ENCODE assay signal across 25 cellular contexts in genomic region chr7:102021841-102022618, GRCh38.
DNase-seq lines count a peak whose midpoint lies in the region; ATAC-seq and TF ChIP-seq lines count a peak whose summit lies in the region.
"Had no signal": no experiment of that assay in that cellular context is flagged by ENCODE, and none has a peak within 500 bp of the region (broad histone marks: within the 10 kb centered on the region; RNA-seq: fewer than 3 reads in every experiment).

No MANE protein-coding gene starts in this region.

- H3K79me1 ChIP-seq in neuronal stem cell (ENCODE audit: low read depth, low read length), result no peaks in the 10 kb centered on the region

- no peak overlapping the region for H4K91ac ChIP-seq in neuronal stem cell (ENCODE audit: low read depth, low read length, poor library complexity)

- H2AK5ac ChIP-seq in neuronal stem cell (ENCODE audit: low read depth, low read length), result no peak overlapping the region

- H3K4me2 ChIP-seq in neuronal stem cell (ENCODE audit: insufficient read depth, low read length, poor library complexity, severe bottlenecking), result no peak overlapping the region
- H3K4me2 ChIP-seq: KMS-11 had no signal

- peak overlapping the region; percentile 52 for H3K18ac ChIP-seq in neuronal stem cell (ENCODE audit: low read length)

- H3K4me1 ChIP-seq in endodermal cell (ENCODE audit: control insufficient read depth, insufficient read depth, low read length) (no peaks in the 10 kb centered on the region), neuronal stem cell (ENCODE audit: control insufficient read depth in 2 of 2, insufficient read depth in 1 of 2, low read depth in 1 of 2, low read length in 2 of 2) (peaks cover 0 to 4% of the 10 kb centered on the region in 2 donors)
- H3K4me1 ChIP-seq: HAP-1 had no signal

- DNase-seq in cardiac septum (ENCODE audit: low spot score) (peak; percentile 2), Right ventricle myocardium superior (no peak), endodermal cell (no peak), neuronal stem cell (ENCODE audit: low spot score) (no peak), NCI-H2081 (lab: John Stamatoyannopoulos, UW) (no peak)
- DNase-seq in activated CD8-positive, alpha-beta memory T cell treated with anti-CD3 and anti-CD28 coated beads, Interleukin-2, amount 50 U/mL, for 48 hours, result no peak
- no peak for DNase-seq in activated T-cell treated with anti-CD3 and anti-CD28 coated beads, Interleukin-2, amount 50 U/mL, for 4 hours
- DNase-seq: Calu3; CD8-positive, alpha-beta memory T cell; DMS79 treated with DMSO at 0.1 percent for 48 hours; HFFc6; IMR-90; MM.1S; NCI-H2029; NCI-H2227 treated with DMSO at 0.1 percent for 48 hours; NCI-H510A; NCI-H69; RPMI8226; SHP77 had no signal

- peaks cover 12% of the 10 kb centered on the region for H3K36me3 Mint-ChIP-seq in endodermal cell (ENCODE audit: low read depth)
- H3K36me3 Mint-ChIP-seq in activated T-cell treated with anti-CD3 and anti-CD28 coated beads, Interleukin-2, amount 50 U/mL, for 4 hours (ENCODE audit: insufficient read depth), result no peaks in the 10 kb centered on the region

- H2BK5ac ChIP-seq in neuronal stem cell (ENCODE audit: low read length), result no peak overlapping the region

- H3K36me3 ChIP-seq in endodermal cell (ENCODE audit: control insufficient read depth, insufficient read depth, low read length), result no peaks in the 10 kb centered on the region
- H3K36me3 ChIP-seq in neuronal stem cell (replicated peaks in 1 of 2; ENCODE audit: control insufficient read depth in 2 of 2, insufficient read depth in 2 of 2, low read length in 2 of 2), result peaks cover 3 to 7% of the 10 kb centered on the region in 2 donors
- H3K36me3 ChIP-seq: HAP-1 had no signal

- H2BK12ac ChIP-seq in neuronal stem cell (ENCODE audit: low read length), result no peak overlapping the region

- no peak overlapping the region for H2BK120ac ChIP-seq in neuronal stem cell (ENCODE audit: low read depth, low read length)

- H3K4me1 Mint-ChIP-seq in endodermal cell, result peaks cover 3% of the 10 kb centered on the region
- no peaks in the 10 kb centered on the region for H3K4me1 Mint-ChIP-seq in activated T-cell treated with anti-CD3 and anti-CD28 coated beads, Interleukin-2, amount 50 U/mL, for 4 hours (ENCODE audit: low read depth)
- H3K4me1 Mint-ChIP-seq: B cell had no signal

- no peak for ATAC-seq in Right ventricle myocardium superior (ENCODE audit: poor library complexity)
- no peak for ATAC-seq in activated CD4-positive, CD25-positive, alpha-beta regulatory T cell treated with anti-CD3 and anti-CD28 coated beads, Interleukin-2, amount 50 U/mL, for 24 hours
- no peak for ATAC-seq in activated T-cell treated with anti-CD3 and anti-CD28 coated beads, Interleukin-2, amount 50 U/mL, for 4 hours

- H3K27ac Mint-ChIP-seq in endodermal cell, result peak overlapping the region; percentile 28
- H3K27ac Mint-ChIP-seq: B cell, HFFc6 had no signal

- H3K27ac ChIP-seq in endodermal cell (ENCODE audit: low read depth, low read length) (no peak overlapping the region), neuronal stem cell (replicated peaks; ENCODE audit: low read length) (no peak overlapping the region)
- H3K27ac ChIP-seq: 22Rv1, KMS-11 had no signal

- H3K9me3 ChIP-seq in endodermal cell (ENCODE audit: control insufficient read depth, low read length), result no peaks in the 10 kb centered on the region
- H3K9me3 ChIP-seq in neuronal stem cell (replicated peaks in 1 of 2; ENCODE audit: control insufficient read depth in 2 of 2, insufficient read depth in 1 of 2, low read depth in 1 of 2, low read length in 2 of 2), result no peaks in the 10 kb centered on the region
- H3K9me3 ChIP-seq: HAP-1 had no signal

- H3K23ac ChIP-seq in neuronal stem cell (ENCODE audit: low read depth, low read length, poor library complexity), result no peak overlapping the region

- no peak overlapping the region for H4K8ac ChIP-seq in neuronal stem cell (ENCODE audit: low read depth, low read length)

- no peak overlapping the region for H3K4ac ChIP-seq in neuronal stem cell (ENCODE audit: low read length)

- intact Hi-C loops in cardiac septum (cut with DNase I), result no loop called here
- intact Hi-C loops in Right ventricle myocardium superior (cut with DNase I), result no loop called here

- no peaks in the 10 kb centered on the region for H3K27me3 ChIP-seq in endodermal cell (ENCODE audit: control insufficient read depth, insufficient read depth, low read length, poor library complexity, severe bottlenecking)
- H3K27me3 ChIP-seq in neuronal stem cell (ENCODE audit: control insufficient read depth in 3 of 3, insufficient read depth in 3 of 3, low read depth in 1 of 3, low read length in 3 of 3), result no peaks in the 10 kb centered on the region

- H3K27me3 Mint-ChIP-seq in endodermal cell (ENCODE audit: insufficient read depth), result no peaks in the 10 kb centered on the region
- no peaks in the 10 kb centered on the region for H3K27me3 Mint-ChIP-seq in activated T-cell treated with anti-CD3 and anti-CD28 coated beads, Interleukin-2, amount 50 U/mL, for 4 hours (ENCODE audit: low read depth)
- H3K27me3 Mint-ChIP-seq: B cell; CD8-positive, alpha-beta memory T cell had no signal

- no peak overlapping the region for H3K14ac ChIP-seq in neuronal stem cell (ENCODE audit: low read length)

- no peak overlapping the region for H2AFZ ChIP-seq in neuronal stem cell (ENCODE audit: low read length)

- TF ChIP-seq CTCF in endodermal cell (conservative IDR thresholded peaks at IDR 0.05), result no peak

- 94 to 97% methylated on average over 23 to 24 of the region's 24 CpGs for WGBS in endodermal cell (ENCODE audit: insufficient coverage in 1 of 2, insufficient read length in 1 of 2), 2 experiments
- no CpG with 5 or more reads among the region's 24 CpGs for WGBS in neuronal stem cell (ENCODE audit: extremely low coverage in 2 of 2, insufficient read length in 2 of 2, insufficient replicate concordance in 1 of 2), 2 donors

- H3K4me3 ChIP-seq in endodermal cell (ENCODE audit: low read length) (no peak overlapping the region), neuronal stem cell (ENCODE audit: low read length in 2 of 2) (peak overlapping the region in 1 of 2 donors; percentile 66)
- H3K4me3 ChIP-seq: HAP-1 had no signal

- H3K9ac ChIP-seq in endodermal cell (ENCODE audit: extremely low read depth, low read length, poor library complexity, severe bottlenecking) (no peak overlapping the region), neuronal stem cell (ENCODE audit: low read depth, low read length, poor library complexity) (no peak overlapping the region)
- H3K9ac ChIP-seq: KMS-11 had no signal

- H3K9me3 Mint-ChIP-seq in endodermal cell, result no peaks in the 10 kb centered on the region
- no peaks in the 10 kb centered on the region for H3K9me3 Mint-ChIP-seq in activated T-cell treated with anti-CD3 and anti-CD28 coated beads, Interleukin-2, amount 50 U/mL, for 4 hours
- H3K9me3 Mint-ChIP-seq: CD14-positive monocyte; CD8-positive, alpha-beta memory T cell; HFFc6 had no signal

- H2BK15ac ChIP-seq in neuronal stem cell (ENCODE audit: low read length), result no peak overlapping the region

- H3K4me3 Mint-ChIP-seq in endodermal cell, result no peak overlapping the region
- no peak overlapping the region for H3K4me3 Mint-ChIP-seq in activated T-cell treated with anti-CD3 and anti-CD28 coated beads, Interleukin-2, amount 50 U/mL, for 4 hours
- H3K4me3 Mint-ChIP-seq: B cell; CD14-positive monocyte; CD8-positive, alpha-beta memory T cell; HFFc6 had no signal
